8 cellular contexts compared by ENCODE assay signal in genomic region chr16:68843482-68844210, GRCh38. TPM values are rescaled to one million over a fixed set of nuclear protein-coding genes. Genes with fewer than 3 reads are reported as not detected.
DNase-seq lines count a peak whose midpoint lies in the region; ATAC-seq and TF ChIP-seq lines count a peak whose summit lies in the region.

Gene TANGO6, plus strand, starts transcription at chr16:68843531. Its CDS starts 87 bp downstream, at chr16:68843618.

- TF ChIP-seq CTCF in brain microvascular endothelial cell (IDR thresholded peaks at IDR 0.05; ENCODE audit: low read depth, low read length, missing control alignments) = peak; percentile 57

- DNase-seq in 8988T = peak; percentile 64
- peak; percentile 70 for DNase-seq in NCI-H2107 treated with DMSO at 0.1 percent for 48 hours (lab: John Stamatoyannopoulos, UW; ENCODE audit: unreplicated experiment)
- peak; percentile 85 for DNase-seq in UCSD-AML1 (lab: John Stamatoyannopoulos, UW; ENCODE audit: unreplicated experiment)
- DNase-seq in brain microvascular endothelial cell = peak; percentile 68

- no peaks in the 10 kb centered on the region for H3K9me3 ChIP-seq in iPS-15b (ENCODE audit: control insufficient read depth, insufficient read depth, low read length)
- no peaks in the 10 kb centered on the region for H3K9me3 ChIP-seq in skeletal muscle satellite cell (replicated peaks; ENCODE audit: low read length)

- H3K36me3 ChIP-seq in brain microvascular endothelial cell (replicated peaks) = no peaks in the 10 kb centered on the region
- H3K36me3 ChIP-seq in iPS-15b (ENCODE audit: control insufficient read depth, insufficient read depth, low read length) = no peaks in the 10 kb centered on the region
- no peaks in the 10 kb centered on the region for H3K36me3 ChIP-seq in skeletal muscle satellite cell (ENCODE audit: insufficient read depth, low read length)

- ATAC-seq in GM18519 (IDR thresholded peaks at IDR 0.05; ENCODE audit: low FRiP score, unreplicated experiment) (peak; percentile 54), HG03064 (IDR thresholded peaks at IDR 0.05; ENCODE audit: low read depth, unreplicated experiment) (peak; percentile 82)

- H3K4me1 ChIP-seq in iPS-15b (ENCODE audit: control insufficient read depth, insufficient read depth, low read length) (no peaks in the 10 kb centered on the region), skeletal muscle satellite cell (ENCODE audit: control insufficient read depth, insufficient read depth, low read length) (peaks cover 4% of the 10 kb centered on the region)

- peak within 1 kb of the TSS; percentile 73 for H3K4me3 ChIP-seq in brain microvascular endothelial cell (ENCODE audit: low read depth, low read length)
- peak within 1 kb of the TSS; percentile 87 for H3K4me3 ChIP-seq in iPS-15b (ENCODE audit: low read depth, low read length)
- peak within 1 kb of the TSS; percentile 87 for H3K4me3 ChIP-seq in skeletal muscle satellite cell (ENCODE audit: low read length)

- in situ Hi-C loops in brain microvascular endothelial cell (cut with HindIII; ENCODE audit: low pct_ligation_motif_present, low sequenced_read_pairs) = no loop called here

- H3K4me2 ChIP-seq in skeletal muscle satellite cell (ENCODE audit: low read length) = peak within 1 kb of the TSS; percentile 90

- H3K9ac ChIP-seq in iPS-15b (ENCODE audit: low read depth, low read length) = peak within 1 kb of the TSS; percentile 83
- peak within 1 kb of the TSS; percentile 90 for H3K9ac ChIP-seq in skeletal muscle satellite cell (ENCODE audit: low read depth, low read length)

- H3K27me3 ChIP-seq in brain microvascular endothelial cell (replicated peaks) (no peaks in the 10 kb centered on the region), iPS-15b (ENCODE audit: control insufficient read depth, insufficient read depth, low read length) (no peaks in the 10 kb centered on the region), skeletal muscle satellite cell (ENCODE audit: control insufficient read depth, insufficient read depth, low read length) (no peaks in the 10 kb centered on the region)

- H3K27ac ChIP-seq in brain microvascular endothelial cell = peak within 1 kb of the TSS; percentile 77

RNA-seq across cellular contexts. Expression of gene TANGO6, which starts in this region (rescaled TPM):
- 18.3 and 28.6 TPM in 2 replicates for total RNA-seq in skeletal muscle satellite cell (2012; rRNA removed)

Comparison
In these comparisons a context has a peak if more than half of its experiments do, and no peak if none do; other contexts are left out.
1. Peak in every context shown above with its lines: DNase-seq, ATAC-seq, H3K4me3 ChIP-seq and H3K27ac ChIP-seq.